In genomic region chr1:206441336-206441967, GRCh38 we compare ENCODE assay signal across 22 cellular contexts.
"Had no signal": no experiment of that assay in that cellular context is flagged by ENCODE, and none has a peak within 500 bp of the region (broad histone marks: within the 10 kb centered on the region; RNA-seq: fewer than 3 reads in every experiment).

No MANE protein-coding gene starts in this region.

- H3K9me3 ChIP-seq: Peyer's patch, SJCRH30 had no signal

- H3K27me3 ChIP-seq: Peyer's patch, SJCRH30 had no signal

- ATAC-seq: Right ventricle myocardium inferior had no signal

- H3K4me1 ChIP-seq: Peyer's patch had no signal

- DNase-seq: KBM-7; NCI-H1092; NCI-H1105 treated with DMSO at 0.1 percent for 48 hours; NCI-H1417 treated with DMSO at 0.1 percent for 48 hours; NCI-H146; NCI-H1694 treated with DMSO at 0.1 percent for 48 hours; NCI-H2029; NCI-H2081 treated with DMSO at 0.1 percent for 48 hours; NCI-H2171; NCI-H226; NCI-H446; NCI-H510A; NCI-H524 treated with DMSO at 0.1 percent for 48 hours; NCI-H69; NCI-H774; NK-92 treated with Interleukin-12 subunit alpha and Interleukin-12 subunit beta, amount 100 ng/mL, for 24 hours; Peyer's patch; SHP77 treated with DMSO at 0.1 percent for 48 hours; SJCRH30 had no signal

- H3K27ac ChIP-seq: HL-60, Peyer's patch, SJCRH30, SK-N-MC had no signal

- H3K4me3 ChIP-seq: Peyer's patch, SJCRH30, SK-N-MC had no signal
